In genomic region chr19:7506385-7507328, GRCh38 we compare ENCODE assay signal across 1 cellular context.
TF ChIP-seq lines count a peak whose summit lies in the region.

No MANE protein-coding gene starts in this region.

TF ChIP-seq in GM23338, 12 proteins besides CTCF, POLR2A, EP300 and RAD21 (continued from another document):
- no peak for TF ChIP-seq REST (IDR thresholded peaks at IDR 0.05; ENCODE audit: unreplicated experiment)
- TF ChIP-seq ZNF462 (CRISPR knock-in tag; IDR thresholded peaks at IDR 0.05), result no peak
- no peak for TF ChIP-seq CREB1 (CRISPR knock-in tag; IDR thresholded peaks at IDR 0.05; ENCODE audit: low read depth)
TF ChIP-seq in GM23338: peak in this region for 0.
